In genomic region chr12:117100251-117100650, GRCh38 we compare ENCODE assay signal across 8 cellular contexts. TPM values are rescaled to one million over a fixed set of nuclear protein-coding genes. Genes with fewer than 3 reads are reported as not detected.
DNase-seq lines count a peak whose midpoint lies in the region; ATAC-seq, FAIRE-seq and TF ChIP-seq lines count a peak whose summit lies in the region.

No MANE protein-coding gene starts in this region.

- ATAC-seq in GM21717 (IDR thresholded peaks at IDR 0.05; ENCODE audit: unreplicated experiment) (no peak), GM21619 (IDR thresholded peaks at IDR 0.05; ENCODE audit: unreplicated experiment) (no peak)

- H3K36me3 ChIP-seq in WERI-Rb-1 (no peaks in the 10 kb centered on the region), kidney (ENCODE audit: control insufficient read depth in 1 of 2, insufficient read depth in 2 of 2, low read length in 2 of 2) (no peaks in the 10 kb centered on the region)

- H3K4me1 ChIP-seq in kidney (ENCODE audit: control insufficient read depth in 1 of 2, insufficient read depth in 1 of 2, low read depth in 1 of 2, low read length in 2 of 2), result no peaks in the 10 kb centered on the region

- intact Hi-C loops in kidney (cut with DNase I), result no loop called here

- H3K4me3 ChIP-seq in AG10803 (ENCODE audit: low read length), result no peak overlapping the region
- no peak overlapping the region for H3K4me3 ChIP-seq in GM12864 (ENCODE audit: low read depth, low read length)
- no peak overlapping the region for H3K4me3 ChIP-seq in WERI-Rb-1 (ENCODE audit: low read depth, low read length)
- H3K4me3 ChIP-seq in kidney (ENCODE audit: low read length in 2 of 2), result no peak overlapping the region

- H3K9me3 ChIP-seq in WERI-Rb-1 (ENCODE audit: severe bottlenecking), result no peaks in the 10 kb centered on the region
- no peaks in the 10 kb centered on the region for H3K9me3 ChIP-seq in kidney (ENCODE audit: control insufficient read depth in 1 of 2, low read length in 2 of 2)

- H3K27me3 ChIP-seq in WERI-Rb-1 (ENCODE audit: insufficient read depth, low read depth, severe bottlenecking), result no peaks in the 10 kb centered on the region

- DNase-seq in AG10803 (ENCODE audit: low read depth), result no peak
- no peak for DNase-seq in GM12864 (ENCODE audit: low read depth)
- peak; percentile 48 for DNase-seq in WERI-Rb-1
- DNase-seq in kidney, result peak; percentile 52
- DNase-seq in activated effector memory CD4-positive, alpha-beta T cell treated with Interleukin-2 at 50 U/mL for 16 hours, result no peak
- no peak for DNase-seq in NCI-H510A (lab: John Stamatoyannopoulos, UW)

- no peak overlapping the region for H3K9ac ChIP-seq in kidney (ENCODE audit: low read length in 2 of 2)

- TF ChIP-seq CTCF in AG10803 (conservative IDR thresholded peaks at IDR 0.05; ENCODE audit: low read length) (peak; percentile 34), GM12864 (IDR thresholded peaks at IDR 0.05; ENCODE audit: low read depth, low read length, missing control alignments) (peak; percentile 11), WERI-Rb-1 (IDR thresholded peaks at IDR 0.05; ENCODE audit: low read depth, low read length) (peak; percentile 50; the same call in 1 of the 2 replicates), kidney (IDR thresholded peaks at IDR 0.05; ENCODE audit: borderline replicate concordance, extremely low read depth, insufficient read depth) (no peak)

- no peak overlapping the region for H3K27ac ChIP-seq in WERI-Rb-1
- H3K27ac ChIP-seq in kidney (ENCODE audit: low read depth in 2 of 2, low read length in 2 of 2), result no peak overlapping the region

- no peak for FAIRE-seq in kidney (lab: Jason Lieb, UNC)

RNA-seq across cellular contexts. Expression of gene TESC, which starts 1.0 kb away (rescaled TPM):
- total RNA-seq in kidney, result 92.6 TPM
- polyA plus RNA-seq in kidney (ENCODE audit: insufficient read depth, low read depth, low replicate concordance), result 19.1 TPM

Comparison
In these comparisons a context has a peak if more than half of its experiments do, and no peak if none do; other contexts are left out.
1. DNase-seq: peak in WERI-Rb-1 (single experiment) and kidney (single experiment); none in AG10803 (single experiment), GM12864 (single experiment), activated effector memory CD4-positive, alpha-beta T cell treated with Interleukin-2 at 50 U/mL for 16 hours (single experiment) and NCI-H510A (single experiment).